Comparison of ENCODE assay signal across 7 cellular contexts in genomic region chr16:397135-397661, GRCh38. TPM values are rescaled to one million over a fixed set of nuclear protein-coding genes. Genes with fewer than 3 reads are reported as not detected.
A peak's percentile ranks its signal among the peaks of the same experiment; 100 is the strongest.
DNase-seq lines count a peak whose midpoint lies in the region; ATAC-seq and TF ChIP-seq lines count a peak whose summit lies in the region.

Gene NME4 (plus strand): TSS chr16:397199. CDS start chr16:397223, 24 bp downstream.

- no peak within 1 kb of the TSS for H3K27ac Mint-ChIP-seq in activated naive CD8-positive, alpha-beta T cell treated with anti-CD3 and anti-CD28 coated beads for 36 hours

- peaks cover 14% of the 10 kb centered on the region for H3K4me1 Mint-ChIP-seq in activated naive CD8-positive, alpha-beta T cell treated with anti-CD3 and anti-CD28 coated beads for 36 hours

- ATAC-seq in left ventricle myocardium superior: peak; percentile 5

- H3K9me3 Mint-ChIP-seq in activated naive CD8-positive, alpha-beta T cell treated with anti-CD3 and anti-CD28 coated beads for 36 hours: peaks cover 2% of the 10 kb centered on the region

- H3K36me3 ChIP-seq in GM06990 (ENCODE audit: control insufficient read depth, insufficient read depth, low read length): no peaks in the 10 kb centered on the region; the same call in none of the 2 replicates

- no peak for DNase-seq in GM06990 (ENCODE audit: extremely low read depth, insufficient read length)
- no peak for DNase-seq in Jurkat, Clone E6-1 (ENCODE audit: low read depth, low spot score)
- peak; percentile 49 for DNase-seq in activated naive CD8-positive, alpha-beta T cell treated with anti-CD3 and anti-CD28 coated beads for 36 hours
- DNase-seq in left ventricle myocardium superior: peak; percentile 68
- DNase-seq in pulmonary artery endothelial cell (ENCODE audit: low read depth, low spot score): no peak
- no peak for DNase-seq in NCI-H128 (lab: John Stamatoyannopoulos, UW; ENCODE audit: unreplicated experiment)
- no peak for DNase-seq in epidermal melanocyte (ENCODE audit: insufficient read length, low spot score)

- H3K27me3 Mint-ChIP-seq in activated naive CD8-positive, alpha-beta T cell treated with anti-CD3 and anti-CD28 coated beads for 36 hours: peaks cover 8% of the 10 kb centered on the region

- H3K27me3 ChIP-seq in GM06990 (replicated peaks; ENCODE audit: control insufficient read depth, insufficient read depth, low read length): no peaks in the 10 kb centered on the region

- no peak for TF ChIP-seq CTCF in GM06990 (IDR thresholded peaks at IDR 0.05; ENCODE audit: insufficient read depth, low read length, poor library complexity, severe bottlenecking)

- peak within 1 kb of the TSS; percentile 81 for H3K4me3 Mint-ChIP-seq in activated naive CD8-positive, alpha-beta T cell treated with anti-CD3 and anti-CD28 coated beads for 36 hours

- H3K4me3 ChIP-seq in GM06990 (replicated peaks; ENCODE audit: low read depth, low read length): peak within 1 kb of the TSS; percentile 68
- H3K4me3 ChIP-seq in Jurkat, Clone E6-1 (ENCODE audit: low read length): peak within 1 kb of the TSS; percentile 48

- H3K36me3 Mint-ChIP-seq in activated naive CD8-positive, alpha-beta T cell treated with anti-CD3 and anti-CD28 coated beads for 36 hours: peaks cover under 1% of the 10 kb centered on the region

- intact Hi-C loops in left ventricle myocardium superior (cut with micrococcal nuclease): no loop called here

RNA-seq across cellular contexts. Expression of gene NME4, which starts in this region (rescaled TPM):
- 282 TPM for polyA plus RNA-seq in Jurkat, Clone E6-1 (2012; ENCODE audit: insufficient read depth, insufficient read length)
- 10 to 100 TPM; 15.6 to 17.3 TPM for total RNA-seq in activated naive CD8-positive, alpha-beta T cell treated with anti-CD3 and anti-CD28 coated beads for 36 hours
- 89.2 TPM for total RNA-seq in left ventricle myocardium superior
- 42.2 and 87.8 TPM in 2 replicates for total RNA-seq in pulmonary artery endothelial cell

Comparison
In these comparisons a context has a peak if more than half of its experiments do, and no peak if none do; other contexts are left out.
1. DNase-seq: peak in activated naive CD8-positive, alpha-beta T cell treated with anti-CD3 and anti-CD28 coated beads for 36 hours (single experiment) and left ventricle myocardium superior (single experiment); none in GM06990 (single experiment), Jurkat, Clone E6-1 (single experiment), pulmonary artery endothelial cell (single experiment), NCI-H128 (single experiment) and epidermal melanocyte (single experiment).